23 cellular contexts compared by ENCODE assay signal in the genomic region with DNA sequence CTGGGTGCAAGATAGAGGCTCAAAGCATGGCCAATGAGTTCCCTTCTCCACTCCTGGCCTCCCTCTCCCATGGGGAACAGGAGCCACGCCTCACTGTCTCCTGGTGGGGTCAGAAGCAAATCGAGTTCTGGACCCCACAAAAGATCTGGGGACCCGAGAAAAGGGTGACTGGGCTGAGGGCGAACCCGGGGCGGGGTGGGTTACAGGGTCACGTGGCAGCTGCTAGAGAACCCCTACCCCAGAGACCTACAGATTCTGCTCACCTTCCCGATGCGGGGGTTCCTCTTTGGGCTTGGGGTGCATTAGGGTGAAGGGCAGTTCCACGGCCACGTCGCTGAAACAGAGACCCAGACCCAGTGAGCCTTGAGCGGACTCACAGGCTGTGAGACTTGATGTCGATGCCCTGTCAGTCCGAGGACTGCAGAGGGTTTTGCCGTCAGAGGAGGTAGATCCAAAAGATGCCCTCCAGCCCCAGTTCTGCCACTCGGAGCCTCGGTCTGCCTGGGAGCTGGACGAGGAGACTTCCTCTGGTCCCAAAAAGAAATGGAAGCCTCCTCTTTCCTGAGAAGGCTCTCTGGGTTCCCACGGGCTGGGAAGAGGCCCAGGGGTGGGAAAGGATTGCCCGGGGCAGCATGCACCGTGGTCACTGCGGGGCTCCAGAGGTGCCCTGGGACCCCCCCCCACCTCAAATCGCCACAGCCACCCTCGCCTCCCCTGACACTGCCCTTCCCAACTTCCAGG. TPM values are rescaled to one million over a fixed set of nuclear protein-coding genes. Genes with fewer than 3 reads are reported as not detected.
"Had no signal": no experiment of that assay in that cellular context is flagged by ENCODE, and none has a peak within 500 bp of the region (broad histone marks: within the 10 kb centered on the region; RNA-seq: fewer than 3 reads in every experiment).

No MANE protein-coding gene starts in this region.

- H3K27ac Mint-ChIP-seq: activated T-helper 17 cell treated with anti-CD3 and anti-CD28 coated beads, Interleukin-2, amount 50 U/mL, for 72 hours; brain; stimulated activated effector memory CD8-positive, alpha-beta T cell treated with anti-CD3 and anti-CD28 coated beads, Interleukin-12 subunit alpha, Interleukin-12 subunit beta, amount 100 ng/mL, for 72 hours had no signal

- H3K36me3 Mint-ChIP-seq: naive B cell; stimulated activated effector memory CD8-positive, alpha-beta T cell treated with anti-CD3 and anti-CD28 coated beads, Interleukin-12 subunit alpha, Interleukin-12 subunit beta, amount 100 ng/mL, for 72 hours had no signal

- H3K27me3 ChIP-seq: heart right ventricle, stomach, suprapubic skin, tibial nerve, uterus had no signal

- H3K9me3 Mint-ChIP-seq: activated T-cell treated with anti-CD3 and anti-CD28 coated beads, Interleukin-2, amount 50 U/mL, for 24 hours; activated T-helper 17 cell treated with anti-CD3 and anti-CD28 coated beads, Interleukin-2, amount 50 U/mL, for 72 hours; brain; stimulated activated effector memory CD8-positive, alpha-beta T cell treated with anti-CD3 and anti-CD28 coated beads, Interleukin-12 subunit alpha, Interleukin-12 subunit beta, amount 100 ng/mL, for 72 hours had no signal

- H3K36me3 ChIP-seq: uterus had no signal

- ATAC-seq: activated T-helper 17 cell treated with anti-CD3 and anti-CD28 coated beads, Interleukin-2, amount 50 U/mL, for 72 hours; heart right ventricle; left colon; stimulated activated effector memory CD8-positive, alpha-beta T cell treated with anti-CD3 and anti-CD28 coated beads, Interleukin-12 subunit alpha, Interleukin-12 subunit beta, amount 100 ng/mL, for 72 hours had no signal

- H3K27me3 Mint-ChIP-seq: activated T-cell treated with anti-CD3 and anti-CD28 coated beads, Interleukin-2, amount 50 U/mL, for 24 hours; activated T-helper 17 cell treated with anti-CD3 and anti-CD28 coated beads, Interleukin-2, amount 50 U/mL, for 72 hours; brain; naive B cell had no signal

- H3K4me1 ChIP-seq: suprapubic skin, uterus had no signal

- H3K4me1 Mint-ChIP-seq: brain had no signal

- DNase-seq: activated CD4-positive, alpha-beta T cell treated with anti-CD3 and anti-CD28 coated beads for 1 hour; activated CD8-positive, alpha-beta memory T cell treated with anti-CD3 and anti-CD28 coated beads for 24 hours; activated CD8-positive, alpha-beta memory T cell treated with anti-CD3 and anti-CD28 coated beads, Interleukin-2, amount 50 U/mL, for 4 hours; activated T-cell treated with anti-CD3 and anti-CD28 coated beads, Interleukin-2, amount 50 U/mL, for 24 hours; anterior cingulate cortex; caudate nucleus; heart right ventricle; islet precursor cell; naive B cell; occipital lobe; stimulated activated CD4-positive, alpha-beta T cell treated with anti-CD3 and anti-CD28 coated beads, Interleukin-12 subunit alpha, Interleukin-12 subunit beta, amount 100 ng/mL, for 4 hours; stomach; T-helper 1 cell; uterus had no signal

- H3K27ac ChIP-seq: epithelial cell of prostate, heart right ventricle, stomach, suprapubic skin, tibial nerve, uterus had no signal

- H3K4me3 Mint-ChIP-seq: activated T-cell treated with anti-CD3 and anti-CD28 coated beads, Interleukin-2, amount 50 U/mL, for 24 hours; activated T-helper 17 cell treated with anti-CD3 and anti-CD28 coated beads, Interleukin-2, amount 50 U/mL, for 72 hours; brain; naive B cell; stimulated activated effector memory CD8-positive, alpha-beta T cell treated with anti-CD3 and anti-CD28 coated beads, Interleukin-12 subunit alpha, Interleukin-12 subunit beta, amount 100 ng/mL, for 72 hours had no signal

- H3K9me3 ChIP-seq: heart right ventricle, stomach, suprapubic skin, tibial nerve, uterus had no signal

- H3K4me3 ChIP-seq: heart right ventricle, lung, stomach, suprapubic skin, tibial nerve, uterus had no signal

RNA-seq across cellular contexts. Expression of gene TPBGL, which starts 28.2 kb away (rescaled TPM):
- total RNA-seq: fibroblast of villous mesenchyme had no signal
